ENCODE assay signal across 6 cellular contexts in the genomic region with DNA sequence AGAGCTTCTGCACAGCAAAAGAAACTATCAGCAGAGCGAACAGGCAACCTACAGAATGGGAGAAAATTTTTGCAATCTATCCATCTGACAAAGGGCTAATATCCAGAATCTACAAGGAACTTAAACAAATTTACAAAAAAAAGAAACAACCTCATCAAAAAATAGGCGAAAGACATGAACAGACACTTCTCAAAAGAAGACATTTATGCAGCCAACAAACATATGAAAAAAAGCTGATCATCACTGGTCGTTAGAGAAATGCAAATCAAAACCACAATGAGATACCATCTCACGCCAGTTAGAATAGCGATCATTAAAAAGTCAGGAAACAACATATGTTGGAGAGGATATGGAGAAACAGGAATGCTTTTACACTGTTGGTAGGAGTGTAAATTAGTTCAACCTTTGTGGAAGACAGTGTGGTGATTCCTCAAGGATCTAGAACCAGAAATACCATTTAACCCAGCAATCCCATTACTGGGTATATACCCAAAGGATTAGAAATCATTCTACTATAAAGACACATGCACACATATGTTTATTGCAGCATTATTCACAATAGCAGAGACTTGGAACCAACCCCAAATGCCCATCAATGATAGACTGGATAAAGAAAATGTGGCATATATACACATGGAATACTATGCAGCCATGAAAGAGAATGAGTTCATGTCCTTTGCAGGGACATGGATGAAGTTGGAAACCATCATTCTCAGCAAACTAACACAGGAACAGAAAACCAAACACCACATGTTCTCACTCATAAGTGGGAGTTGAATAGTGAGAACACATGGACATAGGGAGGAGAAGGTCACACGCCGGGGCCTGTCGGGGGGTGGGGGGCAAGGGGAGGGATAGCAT. TPM values are rescaled to one million over a fixed set of nuclear protein-coding genes. Genes with fewer than 3 reads are reported as not detected.
DNase-seq lines count a peak whose midpoint lies in the region; ATAC-seq, FAIRE-seq and TF ChIP-seq lines count a peak whose summit lies in the region.
"Not testable (repeated sequence)": the region's sequence is repeated elsewhere in the genome, so short reads cannot be mapped to it uniquely, and the experiment has no call there.

No MANE protein-coding gene starts in this region.

- peaks cover 69% of the 10 kb centered on the region for H3K4me1 Mint-ChIP-seq in CD4-positive, alpha-beta T cell (ENCODE audit: low read depth)
- not testable (repeated sequence) for H3K4me1 Mint-ChIP-seq in WTC11
- peaks cover 41% of the 10 kb centered on the region for H3K4me1 Mint-ChIP-seq in activated T-cell treated with anti-CD3 and anti-CD28 coated beads, Interleukin-2, amount 50 U/mL, for 72 hours (ENCODE audit: low read depth)
- H3K4me1 Mint-ChIP-seq in naive B cell (peaks cover 35 to 86% (median 67%) of the 10 kb centered on the region in 3 donors), natural killer cell (peaks cover 51 to 74% of the 10 kb centered on the region in 2 donors)

- not testable (repeated sequence) for H3K27me3 ChIP-seq in CD4-positive, alpha-beta T cell (ENCODE audit: control insufficient read depth, insufficient read depth, low read length); K562 (ENCODE audit: control insufficient read depth in 2 of 2, insufficient read depth in 2 of 2, low read length in 2 of 2)

- H3K4me3 ChIP-seq in K562 = not testable (repeated sequence)

- H3K36me3 Mint-ChIP-seq in CD4-positive, alpha-beta T cell (ENCODE audit: low read depth) = peaks cover 79% of the 10 kb centered on the region
- peaks cover 53% of the 10 kb centered on the region for H3K36me3 Mint-ChIP-seq in WTC11
- H3K36me3 Mint-ChIP-seq in activated T-cell treated with anti-CD3 and anti-CD28 coated beads, Interleukin-2, amount 50 U/mL, for 72 hours (ENCODE audit: insufficient read depth in 2 of 2) = peaks cover 27 to 65% of the 10 kb centered on the region in 2 donors
- peaks cover 17 to 36% of the 10 kb centered on the region in 2 donors for H3K36me3 Mint-ChIP-seq in naive B cell
- peaks cover 12% of the 10 kb centered on the region for H3K36me3 Mint-ChIP-seq in natural killer cell

- H3K9ac ChIP-seq in K562 (ENCODE audit: insufficient read depth in 1 of 2, low read depth in 2 of 2, low read length in 2 of 2) = not testable (repeated sequence)

- not testable (repeated sequence) for TF ChIP-seq RAD21 in K562 (CRISPR knock-in tag; conservative IDR thresholded peaks at IDR 0.05 in 1 of 2, IDR thresholded peaks at IDR 0.05 in 1 of 2)

- H3K79me2 ChIP-seq in K562 (ENCODE audit: control insufficient read depth, insufficient read depth, low read length) = not testable (repeated sequence)

- H3K27ac ChIP-seq in CD4-positive, alpha-beta T cell (ENCODE audit: low read depth, low read length); K562 (ENCODE audit: extremely low read depth, low read depth, low read length): not testable (repeated sequence)

- not testable (repeated sequence) for H3K4me3 Mint-ChIP-seq in CD4-positive, alpha-beta T cell; WTC11; activated T-cell treated with anti-CD3 and anti-CD28 coated beads, Interleukin-2, amount 50 U/mL, for 72 hours; natural killer cell
- peak overlapping the region in 1 of 8 donors; percentile 1 for H3K4me3 Mint-ChIP-seq in naive B cell

- not testable (repeated sequence) for H4K20me1 ChIP-seq in K562 (replicated peaks; ENCODE audit: control insufficient read depth, insufficient read depth, low read length)

- in situ Hi-C loops in K562 (cut with MboI) = not testable (repeated sequence)

- H3K4me2 ChIP-seq in K562 (ENCODE audit: insufficient read depth, low read length) = not testable (repeated sequence)

- not testable (repeated sequence) for ATAC-seq in CD4-positive, alpha-beta T cell (ENCODE audit: poor library complexity); WTC11; activated T-cell treated with anti-CD3 and anti-CD28 coated beads, Interleukin-2, amount 50 U/mL, for 72 hours (replicated peaks in 1 of 2); K562; naive B cell (ENCODE audit: low read depth in 2 of 2); natural killer cell

- H3K9me1 ChIP-seq in K562 (ENCODE audit: control insufficient read depth, insufficient read depth, low read length) = not testable (repeated sequence)

- POLR2A ChIA-PET in CD4-positive, alpha-beta T cell (lab: Charles Lee); WTC11 (lab: Charles Lee); K562 (lab: Yijun Ruan, JAX): not testable (repeated sequence)

- not testable (repeated sequence) for BruUV-seq in K562 (replicated peaks; lab: Mats Ljungman, UMichigan)

- not testable (repeated sequence) for H3K4me1 ChIP-seq in K562 (replicated peaks in 1 of 2; ENCODE audit: control insufficient read depth in 2 of 2, insufficient read depth in 2 of 2, low read length in 2 of 2)

- H3K9me3 ChIP-seq in CD4-positive, alpha-beta T cell (ENCODE audit: control insufficient read depth, low read length); K562 (replicated peaks; ENCODE audit: control insufficient read depth, insufficient read depth, low read depth, low read length): not testable (repeated sequence)

- CTCF ChIA-PET in CD4-positive, alpha-beta T cell (lab: Charles Lee); WTC11 (lab: Charles Lee); K562 (lab: Yijun Ruan, JAX; ENCODE audit: low intra/inter-chr PET ratio): not testable (repeated sequence)

- not testable (repeated sequence) for H3K36me3 ChIP-seq in K562 (ENCODE audit: control insufficient read depth, insufficient read depth, low read length)

- not testable (repeated sequence) for TF ChIP-seq EP300 in K562 (IDR thresholded peaks at IDR 0.05; ENCODE audit: low read length)

- 84% methylated on average over 6 of the region's 8 CpGs for WGBS in K562 (ENCODE audit: insufficient coverage, low coverage, missing lambda C conversion rate)

- FAIRE-seq in K562 (lab: Jason Lieb, UNC) = not testable (repeated sequence)

- H2AFZ ChIP-seq in K562 (ENCODE audit: low read depth, low read length) = not testable (repeated sequence)

- peak overlapping the region; percentile 39 for H3K27ac Mint-ChIP-seq in CD4-positive, alpha-beta T cell
- H3K27ac Mint-ChIP-seq in WTC11 = not testable (repeated sequence)
- peak overlapping the region; percentile 64 for H3K27ac Mint-ChIP-seq in activated T-cell treated with anti-CD3 and anti-CD28 coated beads, Interleukin-2, amount 50 U/mL, for 72 hours
- peak overlapping the region in 4 of 6 donors; percentile 63 to 83 (median 74) for H3K27ac Mint-ChIP-seq in naive B cell
- H3K27ac Mint-ChIP-seq in natural killer cell = peak overlapping the region; percentile 5 to 46

- DNase-seq in CD4-positive, alpha-beta T cell; WTC11 (ENCODE audit: low spot score); activated T-cell treated with anti-CD3 and anti-CD28 coated beads, Interleukin-2, amount 50 U/mL, for 72 hours; K562 (ENCODE audit: extremely low read depth in 1 of 4, low spot score in 3 of 4); naive B cell; natural killer cell: not testable (repeated sequence)

- TF ChIP-seq POLR2A in K562 (conservative IDR thresholded peaks at IDR 0.05) = not testable (repeated sequence)

- not testable (repeated sequence) for TF ChIP-seq CTCF in CD4-positive, alpha-beta T cell (IDR thresholded peaks at IDR 0.05); WTC11 (IDR thresholded peaks at IDR 0.05); K562 (IDR thresholded peaks at IDR 0.05 in 2 of 3, conservative IDR thresholded peaks at IDR 0.05 in 1 of 3; ENCODE audit: insufficient read depth in 2 of 3, low read depth in 1 of 3, low read length in 3 of 3); natural killer cell (IDR thresholded peaks at IDR 0.05)

- peaks cover 14% of the 10 kb centered on the region for H3K9me3 Mint-ChIP-seq in CD4-positive, alpha-beta T cell
- peaks cover 52% of the 10 kb centered on the region for H3K9me3 Mint-ChIP-seq in WTC11
- peaks cover 24 to 28% of the 10 kb centered on the region in 2 donors for H3K9me3 Mint-ChIP-seq in activated T-cell treated with anti-CD3 and anti-CD28 coated beads, Interleukin-2, amount 50 U/mL, for 72 hours
- H3K9me3 Mint-ChIP-seq in naive B cell = peaks cover 11 to 58% (median 53%) of the 10 kb centered on the region in 7 donors
- H3K9me3 Mint-ChIP-seq in natural killer cell = not testable (repeated sequence)

- intact Hi-C loops in CD4-positive, alpha-beta T cell (cut with DNase I, micrococcal nuclease); K562 (cut with micrococcal nuclease); natural killer cell (cut with micrococcal nuclease): not testable (repeated sequence)

- not testable (repeated sequence) for H3K27me3 Mint-ChIP-seq in CD4-positive, alpha-beta T cell; WTC11 (ENCODE audit: low read depth); activated T-cell treated with anti-CD3 and anti-CD28 coated beads, Interleukin-2, amount 50 U/mL, for 72 hours (ENCODE audit: low read depth); naive B cell; natural killer cell (ENCODE audit: low read depth in 2 of 2)

RNA-seq across cellular contexts. Expression of a gene that starts 53.7 kb away (rescaled TPM):
- total RNA-seq in CD4-positive, alpha-beta T cell = under 1 TPM in 1 of 2 experiments, not detected in 1; 0.27 TPM
- total RNA-seq in WTC11 (2021) (19.2 to 22.5 TPM (median 20.1 TPM) in 3 replicates), K562 (2014; rRNA removed) (0.27 and 0.41 TPM in 2 replicates), K562 (2014; rRNA removed; fragmentation: Illumina TruSeq; extraction: Trizol) (0.32 and 0.33 TPM in 2 replicates), K562 (2015; rRNA removed; fragmentation: Illumina TruSeq; extraction: Trizol) (0.25 and 0.26 TPM in 2 replicates), K562 (2021) (0.45 and 1.4 TPM in 2 replicates), natural killer cell (1 to 10 TPM in 2 of 3 donors, under 1 TPM in 1; 0.48 to 2.6 (median 1.4) TPM)
- total RNA-seq in activated T-cell treated with anti-CD3 and anti-CD28 coated beads, Interleukin-2, amount 50 U/mL, for 72 hours = 1 to 10 TPM; 3.9 to 4.3 TPM
- total RNA-seq in K562 (2011; cell fraction: chromatin; rRNA removed; ENCODE audit: low replicate concordance) = 0.14 and 0.76 TPM in 2 replicates
- total RNA-seq in K562 (2011; cell fraction: nucleolus; rRNA removed) = 0.50 and 0.79 TPM in 2 replicates
- 0.51 and 0.61 TPM in 2 replicates for total RNA-seq in K562 (2011; cell fraction: nucleoplasm; rRNA removed)
- polyA plus RNA-seq in K562 (2011; rRNA removed) (0.24 and 0.43 TPM in 2 replicates), K562 (2014; fragmentation: Illumina TruSeq; extraction: Trizol) (0.12 and 0.14 TPM in 2 replicates), K562 (2014; fragmentation: Nextera tagmentation; extraction: Ambion mirVana) (under 1 TPM in 1 of 2 experiments, not detected in 1; 0.04 TPM), K562 (2014; rRNA removed) (0.12 and 0.53 TPM in 2 replicates), naive B cell (ENCODE audit: low read depth in 6 of 6) (under 1 TPM in 5 of 6 donors, not detected in 1; 0.28 to 0.86 (median 0.40) TPM)
- polyA plus RNA-seq in K562 (2011; cell fraction: cytosol; rRNA removed) = 0.35 and 0.75 TPM in 2 replicates
- 0.10 and 0.37 TPM in 2 replicates for polyA plus RNA-seq in K562 (2011; cell fraction: nucleus; rRNA removed)
- polyA plus RNA-seq in K562 (2012) = 0.46 and 0.72 TPM in 2 replicates
- polyA minus RNA-seq in K562 (2011; rRNA and poly(A)+ RNA removed) = 0.49 and 1.9 TPM in 2 replicates
- 0.29 TPM in 1 of 2 replicates, not detected in the other for polyA minus RNA-seq in K562 (2011; cell fraction: cytosol; rRNA and poly(A)+ RNA removed)
- polyA minus RNA-seq in K562 (2011; cell fraction: nucleus; rRNA and poly(A)+ RNA removed) = 0.13 and 1.00 TPM in 2 replicates
